In the genomic region with DNA sequence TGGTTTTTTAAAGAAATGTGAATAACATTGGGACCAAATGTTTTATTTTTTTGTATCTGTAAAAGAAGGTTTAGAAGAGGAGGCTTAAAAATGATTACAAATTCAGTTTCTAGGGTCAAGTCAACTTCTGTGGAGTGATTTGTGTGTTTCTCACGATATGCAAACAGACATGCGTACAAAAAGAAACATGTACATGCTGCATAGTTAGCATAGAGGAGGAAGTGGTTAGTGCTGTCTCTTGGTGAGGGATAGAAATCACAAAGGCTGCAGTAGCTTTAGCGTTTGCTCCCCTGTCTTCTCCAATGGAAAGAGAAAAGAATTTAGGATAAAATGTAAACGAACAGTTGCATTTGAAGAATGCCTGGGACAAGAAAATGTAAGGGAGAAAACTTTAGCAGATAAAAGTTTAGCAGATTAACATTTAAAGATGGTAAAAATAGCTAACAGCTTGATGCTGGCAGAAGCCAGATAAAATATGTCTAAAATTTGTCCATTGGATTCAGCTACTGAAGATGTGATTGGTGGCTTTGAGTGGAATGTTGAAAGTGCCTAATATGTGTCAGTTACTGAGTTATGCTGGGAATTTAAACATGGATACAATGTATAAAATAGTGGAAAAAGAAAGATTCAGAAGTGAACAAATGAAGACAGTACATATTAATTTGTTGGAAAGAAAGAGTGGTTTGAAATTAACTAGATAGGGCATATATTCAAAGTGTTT, we compare ENCODE assay signal across 10 cellular contexts. TPM values are rescaled to one million over a fixed set of nuclear protein-coding genes. Genes with fewer than 3 reads are reported as not detected.
DNase-seq lines count a peak whose midpoint lies in the region; ATAC-seq, FAIRE-seq and TF ChIP-seq lines count a peak whose summit lies in the region.
"Had no signal": no experiment of that assay in that cellular context is flagged by ENCODE, and none has a peak within 500 bp of the region (broad histone marks: within the 10 kb centered on the region; RNA-seq: fewer than 3 reads in every experiment).

No MANE protein-coding gene starts in this region.

- H3K27me3 Mint-ChIP-seq in mesothelial cell of epicardium (ENCODE audit: low read depth): no peaks in the 10 kb centered on the region

- POLR2A ChIA-PET in HEK293T (lab: Yijun Ruan, JAX): no interaction called here

- H3K4me3 Mint-ChIP-seq in mesothelial cell of epicardium: no peak overlapping the region

- H3K9me3 ChIP-seq in DOHH2 (ENCODE audit: control insufficient read depth, insufficient read depth, low read length) (no peaks in the 10 kb centered on the region), Karpas-422 (ENCODE audit: low read length) (no peaks in the 10 kb centered on the region), upper lobe of right lung (no peaks in the 10 kb centered on the region)
- H3K9me3 ChIP-seq in effector memory CD4-positive, alpha-beta T cell (ENCODE audit: control insufficient read depth, low read length): no peaks in the 10 kb centered on the region

- H3K9me2 ChIP-seq in DOHH2 (replicated peaks; ENCODE audit: control insufficient read depth, low read length) (no peaks in the 10 kb centered on the region), Karpas-422 (replicated peaks; ENCODE audit: insufficient read depth, low read length) (no peaks in the 10 kb centered on the region)

- no peak for ATAC-seq in upper lobe of right lung
- ATAC-seq: Panc1 had no signal

- H3K36me3 Mint-ChIP-seq in mesothelial cell of epicardium: peaks cover 18% of the 10 kb centered on the region

- H4K20me1 ChIP-seq in DOHH2 (ENCODE audit: control insufficient read depth, insufficient read depth, low read depth, low read length) (no peaks in the 10 kb centered on the region), Karpas-422 (ENCODE audit: insufficient read depth, low read depth, low read length) (no peaks in the 10 kb centered on the region)

- H3K36me3 ChIP-seq in DOHH2 (ENCODE audit: control insufficient read depth, low read length): peaks cover 42% of the 10 kb centered on the region
- H3K36me3 ChIP-seq in Karpas-422 (ENCODE audit: insufficient read depth, low read length): no peaks in the 10 kb centered on the region
- H3K36me3 ChIP-seq in effector memory CD4-positive, alpha-beta T cell (ENCODE audit: control insufficient read depth, insufficient read depth, low read length): peaks cover 21% of the 10 kb centered on the region
- H3K36me3 ChIP-seq in upper lobe of right lung: no peaks in the 10 kb centered on the region

- no peaks in the 10 kb centered on the region for H3K9me3 Mint-ChIP-seq in mesothelial cell of epicardium

- H3K9ac ChIP-seq in Karpas-422 (ENCODE audit: low read length): no peak overlapping the region

- H3K79me2 ChIP-seq in DOHH2 (ENCODE audit: control insufficient read depth, low read length): no peaks in the 10 kb centered on the region
- H3K79me2 ChIP-seq in Karpas-422 (ENCODE audit: low read length): no peaks in the 10 kb centered on the region

- H3K27me3 ChIP-seq in DOHH2 (ENCODE audit: control insufficient read depth, low read length) (no peaks in the 10 kb centered on the region), Karpas-422 (ENCODE audit: low read length) (no peaks in the 10 kb centered on the region), upper lobe of right lung (no peaks in the 10 kb centered on the region)
- no peaks in the 10 kb centered on the region for H3K27me3 ChIP-seq in effector memory CD4-positive, alpha-beta T cell (replicated peaks; ENCODE audit: control insufficient read depth, insufficient read depth, low read length, poor library complexity, severe bottlenecking)

- 0 out of 2 replicates have a peak overlapping the region, but pooled peaks have one; percentile 10 for H2AFZ ChIP-seq in Karpas-422 (ENCODE audit: low read length)

- H3K4me1 ChIP-seq in DOHH2 (ENCODE audit: control insufficient read depth, low read length) (peaks cover 34% of the 10 kb centered on the region), Karpas-422 (ENCODE audit: low read length) (peaks cover 30% of the 10 kb centered on the region), upper lobe of right lung (peaks cover 11% of the 10 kb centered on the region)
- H3K4me1 ChIP-seq in effector memory CD4-positive, alpha-beta T cell (ENCODE audit: control insufficient read depth, insufficient read depth, low read length, poor library complexity, severe bottlenecking): peaks cover 18% of the 10 kb centered on the region

- intact Hi-C loops in upper lobe of right lung (cut with DNase I): no loop called here

- no peak overlapping the region; the same call in 1 of the 2 replicates for H3K27ac ChIP-seq in DOHH2 (ENCODE audit: low read depth, low read length)
- peak overlapping the region; percentile 40; the same call in 1 of the 2 replicates for H3K27ac ChIP-seq in Karpas-422 (ENCODE audit: low read length)
- H3K27ac ChIP-seq in effector memory CD4-positive, alpha-beta T cell (ENCODE audit: insufficient read depth, low read length, poor library complexity, severe bottlenecking): peak overlapping the region; percentile 23
- H3K27ac ChIP-seq in upper lobe of right lung: no peak overlapping the region

- H3K4me2 ChIP-seq in DOHH2 (ENCODE audit: low read length) (peak overlapping the region; percentile 49), Karpas-422 (ENCODE audit: low read depth, low read length, poor library complexity, severe bottlenecking) (peak overlapping the region; percentile 32)

- H3K4me1 Mint-ChIP-seq in mesothelial cell of epicardium: peaks cover 10% of the 10 kb centered on the region

- no peak overlapping the region for H3K27ac Mint-ChIP-seq in mesothelial cell of epicardium

- H3K4me3 ChIP-seq in DOHH2 (ENCODE audit: low read length) (0 out of 2 replicates have a peak overlapping the region, but pooled peaks have one; percentile 8), Karpas-422 (ENCODE audit: low read length) (no peak overlapping the region), upper lobe of right lung (no peak overlapping the region)
- no peak overlapping the region for H3K4me3 ChIP-seq in effector memory CD4-positive, alpha-beta T cell (ENCODE audit: insufficient read depth, low read depth, low read length, poor library complexity, severe bottlenecking)

- FAIRE-seq in GM19239 (lab: Jason Lieb, UNC): peak; percentile 86

- TF ChIP-seq CTCF in DOHH2 (IDR thresholded peaks at IDR 0.05; ENCODE audit: low read depth, low read length, poor library complexity, severe bottlenecking): no peak
- TF ChIP-seq CTCF in mesothelial cell of epicardium (IDR thresholded peaks at IDR 0.05; ENCODE audit: unreplicated experiment): no peak
- TF ChIP-seq CTCF in upper lobe of right lung (IDR thresholded peaks at IDR 0.05): no peak

- no peaks in the 10 kb centered on the region for H3F3A ChIP-seq in DOHH2 (ENCODE audit: control insufficient read depth, insufficient read depth)

- CTCF ChIA-PET in HEK293T (lab: Yijun Ruan, JAX): no interaction called here

- DNase-seq in GM19239 (ENCODE audit: insufficient read length, low spot score): no peak
- DNase-seq in Karpas-422: no peak
- no peak for DNase-seq in effector memory CD4-positive, alpha-beta T cell
- no peak for DNase-seq in activated CD8-positive, alpha-beta memory T cell treated with anti-CD3 and anti-CD28 coated beads for 24 hours
- DNase-seq in mesothelial cell of epicardium (ENCODE audit: low spot score in 2 of 2, unreplicated experiment in 2 of 2): no peak
- DNase-seq in upper lobe of right lung: no peak
- DNase-seq in HEK293T (ENCODE audit: extremely low spot score): no peak
- DNase-seq: DMS53 had no signal

TF ChIP-seq in HEK293T, 16 proteins besides CTCF, POLR2A, EP300 and RAD21:
- TF ChIP-seq LEF1 (IDR thresholded peaks at IDR 0.05; ENCODE audit: borderline replicate concordance) (no peak), SUZ12 (IDR thresholded peaks at IDR 0.05) (no peak), CTBP1 (IDR thresholded peaks at IDR 0.05; ENCODE audit: borderline replicate concordance) (no peak), HDGF (IDR thresholded peaks at IDR 0.05; ENCODE audit: borderline replicate concordance) (no peak), FOXA1 (IDR thresholded peaks at IDR 0.05) (no peak), ZNF384 (IDR thresholded peaks at IDR 0.05) (no peak), L3MBTL2 (conservative IDR thresholded peaks at IDR 0.05) (no peak), ARNT (IDR thresholded peaks at IDR 0.05) (no peak), ELF4 (IDR thresholded peaks at IDR 0.05) (no peak), FOXK2 (IDR thresholded peaks at IDR 0.05) (no peak), BHLHE40 (IDR thresholded peaks at IDR 0.05; ENCODE audit: borderline replicate concordance) (no peak), SP1 (IDR thresholded peaks at IDR 0.05) (no peak)

RNA-seq across cellular contexts. Expression of a gene that starts 44.9 kb away (rescaled TPM):
- total RNA-seq in Karpas-422 (2014; rRNA removed; shearing (Covaris generic); ENCODE audit: low replicate concordance): 21.7 and 35.3 TPM in 2 replicates
- total RNA-seq in mesothelial cell of epicardium (24.3 to 25.8 TPM (median 25.3 TPM) in 3 replicates), upper lobe of right lung (25.8 TPM)

Comparison
In these comparisons a context has a peak if more than half of its experiments do, and no peak if none do; other contexts are left out.
1. H3K27ac ChIP-seq: peak in Karpas-422 (single experiment) and effector memory CD4-positive, alpha-beta T cell (single experiment); none in DOHH2 (single experiment) and upper lobe of right lung (single experiment).